Comparison of ENCODE assay signal across 28 cellular contexts in genomic region chr17:63680700-63681099, GRCh38.
"Had no signal": no experiment of that assay in that cellular context is flagged by ENCODE, and none has a peak within 500 bp of the region (broad histone marks: within the 10 kb centered on the region; RNA-seq: fewer than 3 reads in every experiment).

No MANE protein-coding gene starts in this region.

- ATAC-seq: SK-N-SH treated with all-trans-retinoic acid at 6 μM for 48 hours; stimulated activated naive B cell treated with anti-CD40 and anti-IgM and Interleukin-4, amounts not matched to agents 10 μg/mL and 1 μg/mL and 100 μg/mL, for 72 hours had no signal

- H3K4me3 ChIP-seq: ascending aorta, cardiac muscle cell, esophagus squamous epithelium, hepatocyte, right lobe of liver, stomach, thyroid gland had no signal

- H3K27ac Mint-ChIP-seq: activated CD4-positive, alpha-beta memory T cell treated with anti-CD3 and anti-CD28 coated beads for 36 hours; activated CD4-positive, alpha-beta T cell treated with anti-CD3 and anti-CD28 coated beads, Interleukin-2, amount 10 ng/mL, durations not matched to agents 24 days and 14 days; activated naive CD8-positive, alpha-beta T cell treated with anti-CD3 and anti-CD28 coated beads, Interleukin-2, amount 10 ng/mL, durations not matched to agents 7 days and 5 days; activated T-helper 1 cell treated with anti-CD3 and anti-CD28 coated beads, Interleukin-12 subunit alpha, Interleukin-12 subunit beta, Interleukin-2, Interleukin-4 antibody, amounts not matched to agents 30 ng/mL and 10 ng/mL and 1 ng/mL, durations not matched to agents 14 hours and 24 hours and 36 hours had no signal

- H3K27ac ChIP-seq: ascending aorta, cardiac muscle cell, epithelial cell of prostate, hepatocyte, right lobe of liver, thyroid gland had no signal

- H3K9me3 Mint-ChIP-seq: activated CD4-positive, alpha-beta memory T cell treated with anti-CD3 and anti-CD28 coated beads for 36 hours; activated CD4-positive, alpha-beta T cell treated with anti-CD3 and anti-CD28 coated beads, Interleukin-2, amount 10 ng/mL, durations not matched to agents 24 days and 14 days; activated naive CD8-positive, alpha-beta T cell treated with anti-CD3 and anti-CD28 coated beads, Interleukin-2, amount 10 ng/mL, durations not matched to agents 7 days and 5 days; activated T-helper 1 cell treated with anti-CD3 and anti-CD28 coated beads, Interleukin-12 subunit alpha, Interleukin-12 subunit beta, Interleukin-2, Interleukin-4 antibody, amounts not matched to agents 30 ng/mL and 10 ng/mL and 1 ng/mL, durations not matched to agents 14 hours and 24 hours and 36 hours; brain; mesothelial cell of epicardium; nephron progenitor cell; stimulated activated naive B cell treated with anti-CD40 and anti-IgM and Interleukin-4, amounts not matched to agents 10 μg/mL and 1 μg/mL and 100 μg/mL, for 72 hours had no signal

- H3K27me3 Mint-ChIP-seq: activated CD4-positive, alpha-beta memory T cell treated with anti-CD3 and anti-CD28 coated beads for 36 hours; activated CD4-positive, alpha-beta T cell treated with anti-CD3 and anti-CD28 coated beads, Interleukin-2, amount 10 ng/mL, durations not matched to agents 24 days and 14 days; activated naive CD8-positive, alpha-beta T cell treated with anti-CD3 and anti-CD28 coated beads, Interleukin-2, amount 10 ng/mL, durations not matched to agents 7 days and 5 days; naive B cell; progenitor cell of endocrine pancreas; stimulated activated naive B cell treated with anti-CD40 and anti-IgM and Interleukin-4, amounts not matched to agents 10 μg/mL and 1 μg/mL and 100 μg/mL, for 72 hours had no signal

- H3K27me3 ChIP-seq: ascending aorta, cardiac muscle cell, esophagus squamous epithelium, hepatocyte, neutrophil, right lobe of liver, stomach, thyroid gland had no signal

- DNase-seq: activated CD4-positive, alpha-beta memory T cell treated with anti-CD3 and anti-CD28 coated beads for 36 hours; activated CD4-positive, alpha-beta T cell treated with anti-CD3 and anti-CD28 coated beads, Interleukin-2, amount 10 ng/mL, durations not matched to agents 24 days and 14 days; activated CD4-positive, CD25-positive, alpha-beta regulatory T cell treated with anti-CD3 and anti-CD28 coated beads, Interleukin-2, amount 50 U/mL, for 72 hours; activated gamma-delta T cell; activated naive CD8-positive, alpha-beta T cell treated with anti-CD3 and anti-CD28 coated beads, Interleukin-2, amount 10 ng/mL, durations not matched to agents 7 days and 5 days; esophagus squamous epithelium; glutamatergic neuron; islet precursor cell; left ventricle myocardium superior; naive B cell; nephron progenitor cell; stimulated activated CD4-positive, alpha-beta T cell treated with anti-CD3 and anti-CD28 coated beads, Interleukin-12 subunit alpha, Interleukin-12 subunit beta, amount 100 ng/mL, for 4 hours; stimulated activated CD4-positive, alpha-beta T cell treated with anti-CD3 and anti-CD28 coated beads, Interleukin-4, amount 100 ng/mL, for 1 hour; stimulated activated naive B cell treated with anti-CD40 and anti-IgM and Interleukin-4, amounts not matched to agents 10 μg/mL and 1 μg/mL and 100 μg/mL, for 72 hours; stomach; T-helper 2 cell; thyroid gland had no signal

- H3K9me3 ChIP-seq: ascending aorta, esophagus squamous epithelium, neutrophil, right lobe of liver, stomach, thyroid gland had no signal

- H3K4me3 Mint-ChIP-seq: activated CD4-positive, alpha-beta memory T cell treated with anti-CD3 and anti-CD28 coated beads for 36 hours; activated CD4-positive, alpha-beta T cell treated with anti-CD3 and anti-CD28 coated beads, Interleukin-2, amount 10 ng/mL, durations not matched to agents 24 days and 14 days; activated naive CD8-positive, alpha-beta T cell treated with anti-CD3 and anti-CD28 coated beads, Interleukin-2, amount 10 ng/mL, durations not matched to agents 7 days and 5 days; activated T-helper 1 cell treated with anti-CD3 and anti-CD28 coated beads, Interleukin-12 subunit alpha, Interleukin-12 subunit beta, Interleukin-2, Interleukin-4 antibody, amounts not matched to agents 30 ng/mL and 10 ng/mL and 1 ng/mL, durations not matched to agents 14 hours and 24 hours and 36 hours; brain; mesothelial cell of epicardium; naive B cell; nephron progenitor cell; stimulated activated naive B cell treated with anti-CD40 and anti-IgM and Interleukin-4, amounts not matched to agents 10 μg/mL and 1 μg/mL and 100 μg/mL, for 72 hours had no signal
